In genomic region chr14:20435454-20436362, GRCh38 we compare ENCODE assay signal across 11 cellular contexts. TPM values are rescaled to one million over a fixed set of nuclear protein-coding genes. Genes with fewer than 3 reads are reported as not detected.
DNase-seq lines count a peak whose midpoint lies in the region; ATAC-seq and TF ChIP-seq lines count a peak whose summit lies in the region.
"Had no signal": no experiment of that assay in that cellular context is flagged by ENCODE, and none has a peak within 500 bp of the region (broad histone marks: within the 10 kb centered on the region; RNA-seq: fewer than 3 reads in every experiment).

Gene KLHL33, minus strand, starts transcription at chr14:20436166. Its CDS starts 355 bp downstream, at chr14:20435811.

- no peak within 1 kb of the TSS for H3K4me3 Mint-ChIP-seq in stimulated activated naive CD8-positive, alpha-beta T cell treated with anti-CD3 and anti-CD28 coated beads, Interleukin-15, amount 100 ng/mL, for 72 hours
- H3K4me3 Mint-ChIP-seq in naive thymus-derived CD4-positive, alpha-beta T cell, result no peak within 1 kb of the TSS
- no peak within 1 kb of the TSS for H3K4me3 Mint-ChIP-seq in activated T-helper 2 cell treated with anti-CD3 and anti-CD28 coated beads, Interferon-gamma antibody, Interleukin-2, Interleukin-4, amounts not matched to agents 10 μg/mL and 5 μg/mL and 100 μg/mL, durations not matched to agents 14 hours and 24 hours and 36 hours (ENCODE audit: low read depth)
- H3K4me3 Mint-ChIP-seq: activated T-cell treated with anti-CD3 and anti-CD28 coated beads, Interleukin-2, amount 50 U/mL, for 4 hours had no signal

- H3K4me1 ChIP-seq in prostate gland (replicated peaks), result no peaks in the 10 kb centered on the region
- H3K4me1 ChIP-seq in naive thymus-derived CD4-positive, alpha-beta T cell (ENCODE audit: control insufficient read depth in 2 of 2, insufficient read depth in 2 of 2, low read length in 2 of 2), result peaks cover 3 to 6% of the 10 kb centered on the region in 2 donors

- no peaks in the 10 kb centered on the region for H3K27me3 Mint-ChIP-seq in stimulated activated naive CD8-positive, alpha-beta T cell treated with anti-CD3 and anti-CD28 coated beads, Interleukin-15, amount 100 ng/mL, for 72 hours
- no peaks in the 10 kb centered on the region for H3K27me3 Mint-ChIP-seq in naive thymus-derived CD4-positive, alpha-beta T cell
- H3K27me3 Mint-ChIP-seq in activated T-helper 2 cell treated with anti-CD3 and anti-CD28 coated beads, Interferon-gamma antibody, Interleukin-2, Interleukin-4, amounts not matched to agents 10 μg/mL and 5 μg/mL and 100 μg/mL, durations not matched to agents 14 hours and 24 hours and 36 hours (ENCODE audit: low read depth), result no peaks in the 10 kb centered on the region

- H3K36me3 ChIP-seq in prostate gland, result no peaks in the 10 kb centered on the region
- no peaks in the 10 kb centered on the region for H3K36me3 ChIP-seq in naive thymus-derived CD4-positive, alpha-beta T cell (ENCODE audit: control insufficient read depth in 2 of 3, insufficient read depth in 3 of 3, low read length in 3 of 3)

- intact Hi-C loops in Right ventricle myocardium superior (cut with DNase I) (no loop called here), prostate gland (cut with DNase I) (no loop called here)
- intact Hi-C loops in naive thymus-derived CD4-positive, alpha-beta T cell (cut with micrococcal nuclease), result no loop called here
- intact Hi-C loops in activated T-helper 2 cell treated with anti-CD3 and anti-CD28 coated beads, Interferon-gamma antibody, Interleukin-2, Interleukin-4, amounts not matched to agents 10 μg/mL and 5 μg/mL and 100 μg/mL, durations not matched to agents 14 hours and 24 hours and 36 hours (cut with micrococcal nuclease), result no loop called here

- H3K4me1 Mint-ChIP-seq in stimulated activated naive CD8-positive, alpha-beta T cell treated with anti-CD3 and anti-CD28 coated beads, Interleukin-15, amount 100 ng/mL, for 72 hours, result peaks cover 11% of the 10 kb centered on the region
- peaks cover 5 to 17% (median 10%) of the 10 kb centered on the region in 7 donors for H3K4me1 Mint-ChIP-seq in naive thymus-derived CD4-positive, alpha-beta T cell
- peaks cover 5% of the 10 kb centered on the region for H3K4me1 Mint-ChIP-seq in activated T-helper 2 cell treated with anti-CD3 and anti-CD28 coated beads, Interferon-gamma antibody, Interleukin-2, Interleukin-4, amounts not matched to agents 10 μg/mL and 5 μg/mL and 100 μg/mL, durations not matched to agents 14 hours and 24 hours and 36 hours (ENCODE audit: low read depth)

- H3K4me3 ChIP-seq in AG04449 (ENCODE audit: low read depth, low read length), result peak within 1 kb of the TSS; percentile 20
- H3K4me3 ChIP-seq in prostate gland, result peak within 1 kb of the TSS; percentile 9 to 14
- no peak within 1 kb of the TSS for H3K4me3 ChIP-seq in naive thymus-derived CD4-positive, alpha-beta T cell (ENCODE audit: low read length)

- TF ChIP-seq CTCF in AG04449 (IDR thresholded peaks at IDR 0.05; ENCODE audit: insufficient read depth, low read length, missing control alignments) (no peak), prostate gland (IDR thresholded peaks at IDR 0.05) (no peak)

- H3K27me3 ChIP-seq in prostate gland (replicated peaks; ENCODE audit: insufficient read depth), result no peaks in the 10 kb centered on the region
- H3K27me3 ChIP-seq in naive thymus-derived CD4-positive, alpha-beta T cell (ENCODE audit: control insufficient read depth in 2 of 2, insufficient read depth in 2 of 2, low read length in 2 of 2), result no peaks in the 10 kb centered on the region

- H3K9me3 Mint-ChIP-seq in stimulated activated naive CD8-positive, alpha-beta T cell treated with anti-CD3 and anti-CD28 coated beads, Interleukin-15, amount 100 ng/mL, for 72 hours, result no peaks in the 10 kb centered on the region
- peaks cover 0 to 3% (median 0%) of the 10 kb centered on the region in 11 donors for H3K9me3 Mint-ChIP-seq in naive thymus-derived CD4-positive, alpha-beta T cell
- no peaks in the 10 kb centered on the region for H3K9me3 Mint-ChIP-seq in activated T-helper 2 cell treated with anti-CD3 and anti-CD28 coated beads, Interferon-gamma antibody, Interleukin-2, Interleukin-4, amounts not matched to agents 10 μg/mL and 5 μg/mL and 100 μg/mL, durations not matched to agents 14 hours and 24 hours and 36 hours
- H3K9me3 Mint-ChIP-seq: activated T-cell treated with anti-CD3 and anti-CD28 coated beads, Interleukin-2, amount 50 U/mL, for 4 hours had no signal

- ATAC-seq in Right ventricle myocardium superior (ENCODE audit: poor library complexity) (peak; percentile 31), GM19455 (IDR thresholded peaks at IDR 0.05; ENCODE audit: unreplicated experiment) (no peak)
- no peak for ATAC-seq in stimulated activated naive CD8-positive, alpha-beta T cell treated with anti-CD3 and anti-CD28 coated beads, Interleukin-15, amount 100 ng/mL, for 72 hours
- no peak for ATAC-seq in naive thymus-derived CD4-positive, alpha-beta T cell
- ATAC-seq: activated T-cell treated with anti-CD3 and anti-CD28 coated beads, Interleukin-2, amount 50 U/mL, for 4 hours had no signal

- H3K36me3 Mint-ChIP-seq in naive thymus-derived CD4-positive, alpha-beta T cell, result no peaks in the 10 kb centered on the region
- H3K36me3 Mint-ChIP-seq in activated T-helper 2 cell treated with anti-CD3 and anti-CD28 coated beads, Interferon-gamma antibody, Interleukin-2, Interleukin-4, amounts not matched to agents 10 μg/mL and 5 μg/mL and 100 μg/mL, durations not matched to agents 14 hours and 24 hours and 36 hours (ENCODE audit: low read depth), result no peaks in the 10 kb centered on the region

- CTCF ChIA-PET in AG04449 (lab: Yijun Ruan, JAX), result interaction anchor here (4.6 kb wide), 1 partner anchor 21 kb away, joined by 51 read pairs; the partner anchor contains the start of gene TEP1
- CTCF ChIA-PET in naive thymus-derived CD4-positive, alpha-beta T cell (lab: Charles Lee), result no interaction called here

- H3K27ac ChIP-seq in prostate gland, result peak within 1 kb of the TSS; percentile 51 to 66
- no peak within 1 kb of the TSS for H3K27ac ChIP-seq in naive thymus-derived CD4-positive, alpha-beta T cell (ENCODE audit: low read depth, low read length)
- H3K27ac ChIP-seq: HL-60 had no signal

- DNase-seq in AG04449 (ENCODE audit: low read depth, low spot score) (no peak), NCI-H69 (lab: John Stamatoyannopoulos, UW) (peak; percentile 79), Right ventricle myocardium superior (no peak), prostate gland (ENCODE audit: low spot score) (no peak)
- DNase-seq in stimulated activated naive CD8-positive, alpha-beta T cell treated with anti-CD3 and anti-CD28 coated beads, Interleukin-15, amount 100 ng/mL, for 72 hours, result no peak
- DNase-seq in naive thymus-derived CD4-positive, alpha-beta T cell, result no peak
- DNase-seq in activated T-helper 2 cell treated with anti-CD3 and anti-CD28 coated beads, Interferon-gamma antibody, Interleukin-2, Interleukin-4, amounts not matched to agents 10 μg/mL and 5 μg/mL and 100 μg/mL, durations not matched to agents 14 hours and 24 hours and 36 hours (ENCODE audit: low spot score), result no peak
- DNase-seq: activated T-cell treated with anti-CD3 and anti-CD28 coated beads, Interleukin-2, amount 50 U/mL, for 4 hours; NCI-H1092 had no signal

- H3K27ac Mint-ChIP-seq in stimulated activated naive CD8-positive, alpha-beta T cell treated with anti-CD3 and anti-CD28 coated beads, Interleukin-15, amount 100 ng/mL, for 72 hours, result peak within 1 kb of the TSS in 1 of 2 donors; percentile 97
- H3K27ac Mint-ChIP-seq in naive thymus-derived CD4-positive, alpha-beta T cell, result no peak within 1 kb of the TSS
- H3K27ac Mint-ChIP-seq in activated T-helper 2 cell treated with anti-CD3 and anti-CD28 coated beads, Interferon-gamma antibody, Interleukin-2, Interleukin-4, amounts not matched to agents 10 μg/mL and 5 μg/mL and 100 μg/mL, durations not matched to agents 14 hours and 24 hours and 36 hours, result no peak within 1 kb of the TSS

- no peaks in the 10 kb centered on the region for H3K9me3 ChIP-seq in prostate gland
- no peaks in the 10 kb centered on the region for H3K9me3 ChIP-seq in naive thymus-derived CD4-positive, alpha-beta T cell (ENCODE audit: control insufficient read depth in 2 of 3, low read length in 3 of 3)

- WGBS in prostate gland, result 54% methylated on average over 28 of the region's 28 CpGs

- POLR2A ChIA-PET in AG04449 (lab: Yijun Ruan, JAX), result interaction anchor here (0.9 to 1.4 kb wide), 5 partner anchors 19 to 34 kb away, joined by 3 to 11 read pairs (median 5); partner anchors contain the start of genes APEX1, OSGEP, PIP4P1 and TEP1
- POLR2A ChIA-PET in naive thymus-derived CD4-positive, alpha-beta T cell (lab: Charles Lee), result no interaction called here

- TF ChIP-seq POLR2A in prostate gland (IDR thresholded peaks at IDR 0.05), result no peak

RNA-seq across cellular contexts. Expression of gene KLHL33, which starts in this region (rescaled TPM):
- 0.70 TPM for total RNA-seq in Right ventricle myocardium superior
- 1 to 10 TPM in 1 of 2 donors, under 1 TPM in 1; 0.77 to 1.7 TPM for total RNA-seq in prostate gland
- total RNA-seq in naive thymus-derived CD4-positive, alpha-beta T cell, result under 1 TPM in 4 of 5 experiments, not detected in 1; 0.14 to 0.51 (median 0.23) TPM
- polyA plus RNA-seq in naive thymus-derived CD4-positive, alpha-beta T cell, result not detected
- total RNA-seq in activated T-helper 2 cell treated with anti-CD3 and anti-CD28 coated beads, Interferon-gamma antibody, Interleukin-2, Interleukin-4, amounts not matched to agents 10 μg/mL and 5 μg/mL and 100 μg/mL, durations not matched to agents 14 hours and 24 hours and 36 hours, result 0.07 TPM in 1 of 2 replicates, not detected in the other

Comparison
In these comparisons a context has a peak if more than half of its experiments do, and no peak if none do; other contexts are left out.
1. Peak in ATAC-seq in Right ventricle myocardium superior; RNA of the gene not detected or under 1 TPM.